Comparison of ENCODE assay signal across 8 cellular contexts in genomic region chr14:32224731-32225377, GRCh38. TPM values are rescaled to one million over a fixed set of nuclear protein-coding genes. Genes with fewer than 3 reads are reported as not detected.
DNase-seq lines count a peak whose midpoint lies in the region; ATAC-seq and TF ChIP-seq lines count a peak whose summit lies in the region.

No MANE protein-coding gene starts in this region.

- no peaks in the 10 kb centered on the region for H3K9me3 ChIP-seq in breast epithelium
- no peaks in the 10 kb centered on the region for H3K9me3 ChIP-seq in upper lobe of left lung

- CTCF ChIA-PET in MCF 10A (lab: Yijun Ruan, JAX): interaction anchor here (0.6 to 2.0 kb wide), 12 partner anchors 10 to 683 kb away, joined by 3 to 6 read pairs (median 4); no protein-coding TSS in a partner anchor

- H3K4me1 Mint-ChIP-seq in MCF 10A (ENCODE audit: insufficient read depth, unreplicated experiment): peaks cover 24% of the 10 kb centered on the region

- POLR2A ChIA-PET in MCF 10A (lab: Yijun Ruan, JAX): interaction anchor here (0.8 to 1.0 kb wide), 2 partner anchors 13 to 18 kb away, joined by 3 read pairs; no protein-coding TSS in a partner anchor

- no peak for TF ChIP-seq POLR2A in breast epithelium (IDR thresholded peaks at IDR 0.05)
- TF ChIP-seq POLR2A in upper lobe of left lung (IDR thresholded peaks at IDR 0.05): no peak

- no TSS peak for BruUV-seq in MCF 10A (replicated peaks; lab: Mats Ljungman, UMichigan)

- 68 to 74% methylated on average over 6 of the region's 6 CpGs for WGBS in upper lobe of left lung, 2 donors

- H3K27ac Mint-ChIP-seq in MCF 10A (ENCODE audit: low read depth, unreplicated experiment): peak overlapping the region; percentile 71

- no peaks in the 10 kb centered on the region for H3K4me1 ChIP-seq in breast epithelium
- H3K4me1 ChIP-seq in upper lobe of left lung: peaks cover 0 to 7% (median 0%) of the 10 kb centered on the region in 4 donors

- ATAC-seq in upper lobe of left lung (ENCODE audit: low FRiP score in 2 of 2) (peak; percentile 56 to 75), GM21723 (IDR thresholded peaks at IDR 0.05; ENCODE audit: unreplicated experiment) (no peak)

- TF ChIP-seq CTCF in MCF 10A (IDR thresholded peaks at IDR 0.05; ENCODE audit: unreplicated experiment): peak; percentile 28
- TF ChIP-seq CTCF in breast epithelium (IDR thresholded peaks at IDR 0.05): peak in 1 of 3 donors; percentile 33
- TF ChIP-seq CTCF in kidney epithelial cell (IDR thresholded peaks at IDR 0.05; ENCODE audit: insufficient read depth, low read length, poor library complexity, severe bottlenecking): peak; percentile 76
- TF ChIP-seq CTCF in upper lobe of left lung (IDR thresholded peaks at IDR 0.05): peak in 4 of 6 experiments; percentile 6 to 50 (median 15)

- H3K27ac ChIP-seq in breast epithelium: no peak overlapping the region
- H3K27ac ChIP-seq in upper lobe of left lung: peak overlapping the region; percentile 52 to 76 (median 58)

- no peaks in the 10 kb centered on the region for H3K27me3 Mint-ChIP-seq in MCF 10A (ENCODE audit: insufficient read depth, unreplicated experiment)

- DNase-seq in MCF 10A (ENCODE audit: unreplicated experiment) (peak; percentile 57), breast epithelium (ENCODE audit: low spot score in 2 of 2) (no peak), NCI-H2196 (lab: John Stamatoyannopoulos, UW; ENCODE audit: unreplicated experiment) (peak; percentile 53), astrocyte of the hippocampus (ENCODE audit: low read depth, low spot score) (peak; percentile 77), kidney epithelial cell (ENCODE audit: low read depth) (peak; percentile 47), upper lobe of left lung (peak in 1 of 2 donors; percentile 47), posterior vena cava (ENCODE audit: low spot score) (no peak)

- H3K27me3 ChIP-seq in breast epithelium: no peaks in the 10 kb centered on the region
- no peaks in the 10 kb centered on the region for H3K27me3 ChIP-seq in kidney epithelial cell (ENCODE audit: control insufficient read depth, insufficient read depth, low read length)
- no peaks in the 10 kb centered on the region for H3K27me3 ChIP-seq in upper lobe of left lung

- H3K9me3 Mint-ChIP-seq in MCF 10A (ENCODE audit: unreplicated experiment): no peaks in the 10 kb centered on the region

- H3K36me3 ChIP-seq in breast epithelium (no peaks in the 10 kb centered on the region), kidney epithelial cell (ENCODE audit: control insufficient read depth, insufficient read depth, low read length) (no peaks in the 10 kb centered on the region), upper lobe of left lung (no peaks in the 10 kb centered on the region)

- TF ChIP-seq EP300 in upper lobe of left lung (IDR thresholded peaks at IDR 0.05): no peak

- H3K36me3 Mint-ChIP-seq in MCF 10A (ENCODE audit: insufficient read depth, unreplicated experiment): no peaks in the 10 kb centered on the region

- H3K4me3 Mint-ChIP-seq in MCF 10A (ENCODE audit: unreplicated experiment): no peak overlapping the region

- no peak overlapping the region for H3K4me3 ChIP-seq in breast epithelium
- H3K4me3 ChIP-seq in kidney epithelial cell (ENCODE audit: low read depth, low read length): no peak overlapping the region
- no peak overlapping the region for H3K4me3 ChIP-seq in upper lobe of left lung

- intact Hi-C loops in MCF 10A (cut with micrococcal nuclease): no loop called here
- intact Hi-C loops in breast epithelium (cut with DNase I; ENCODE audit: low total_unique reads): no loop called here
- intact Hi-C loops in posterior vena cava (cut with DNase I): no loop called here

RNA-seq across cellular contexts. Expression of gene RNU6-8, which starts 21.8 kb away (rescaled TPM):
- total RNA-seq in MCF 10A (2022): not detected in 2 replicates
- not detected for total RNA-seq in breast epithelium
- total RNA-seq in kidney epithelial cell: not detected in 2 replicates
- not detected for total RNA-seq in upper lobe of left lung
- not detected for total RNA-seq in posterior vena cava

RNA-seq across cellular contexts. Expression of gene RNU6-7, which starts 23.0 kb away (rescaled TPM):
- total RNA-seq in MCF 10A (2022): not detected in 2 replicates
- total RNA-seq in breast epithelium: not detected
- not detected in 2 replicates for total RNA-seq in kidney epithelial cell
- total RNA-seq in upper lobe of left lung: not detected
- total RNA-seq in posterior vena cava: not detected

Comparison
In these comparisons a context has a peak if more than half of its experiments do, and no peak if none do; other contexts are left out.
1. DNase-seq: peak in MCF 10A (single experiment), NCI-H2196 (single experiment), astrocyte of the hippocampus (single experiment) and kidney epithelial cell (single experiment); none in breast epithelium (0 of 2) and posterior vena cava (single experiment).
2. H3K27ac ChIP-seq: peak in upper lobe of left lung (4 of 4); none in breast epithelium (0 of 2).